Comparison of ENCODE assay signal across 1 cellular context in the genomic region with DNA sequence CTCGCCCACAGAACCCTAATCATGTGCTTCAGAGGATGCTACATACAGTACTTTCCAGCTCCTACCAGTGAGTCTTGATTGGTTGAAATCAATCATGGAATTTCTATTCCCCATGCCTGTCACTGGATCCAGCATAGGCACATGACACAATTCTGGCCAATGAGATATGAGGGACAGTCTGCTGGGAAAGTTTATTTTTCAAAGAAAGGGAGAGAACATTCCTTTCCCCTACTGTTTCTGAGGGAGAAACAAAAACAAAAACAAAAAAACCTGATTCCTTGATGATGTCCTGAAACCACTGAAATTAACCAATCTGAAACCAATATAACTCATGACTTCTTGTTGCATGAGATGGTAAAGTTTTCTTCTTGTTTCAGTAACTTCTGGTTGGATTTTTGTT.
TF ChIP-seq lines count a peak whose summit lies in the region.

No MANE protein-coding gene starts in this region.

TF ChIP-seq in HCT116, 20 proteins besides CTCF, POLR2A, EP300 and RAD21:
- TF ChIP-seq ZNF274 (IDR thresholded peaks at IDR 0.05; ENCODE audit: low read depth, low read length) (no peak), ZBTB33 (IDR thresholded peaks at IDR 0.05; ENCODE audit: extremely low read depth, insufficient replicate concordance, low read length) (no peak), SRF (IDR thresholded peaks at IDR 0.05; ENCODE audit: low read depth) (no peak), ELF1 (IDR thresholded peaks at IDR 0.05; ENCODE audit: borderline replicate concordance, low read depth) (no peak), CBX3 (IDR thresholded peaks at IDR 0.05; ENCODE audit: low read depth) (no peak), CEBPB (IDR thresholded peaks at IDR 0.05; ENCODE audit: low read depth) (no peak), TCF7L2 (IDR thresholded peaks at IDR 0.05; ENCODE audit: borderline replicate concordance, extremely low read depth, insufficient read depth, insufficient read length) (no peak), FOSL1 (IDR thresholded peaks at IDR 0.05; ENCODE audit: low read depth) (no peak)
- TF ChIP-seq, protein P1, sequence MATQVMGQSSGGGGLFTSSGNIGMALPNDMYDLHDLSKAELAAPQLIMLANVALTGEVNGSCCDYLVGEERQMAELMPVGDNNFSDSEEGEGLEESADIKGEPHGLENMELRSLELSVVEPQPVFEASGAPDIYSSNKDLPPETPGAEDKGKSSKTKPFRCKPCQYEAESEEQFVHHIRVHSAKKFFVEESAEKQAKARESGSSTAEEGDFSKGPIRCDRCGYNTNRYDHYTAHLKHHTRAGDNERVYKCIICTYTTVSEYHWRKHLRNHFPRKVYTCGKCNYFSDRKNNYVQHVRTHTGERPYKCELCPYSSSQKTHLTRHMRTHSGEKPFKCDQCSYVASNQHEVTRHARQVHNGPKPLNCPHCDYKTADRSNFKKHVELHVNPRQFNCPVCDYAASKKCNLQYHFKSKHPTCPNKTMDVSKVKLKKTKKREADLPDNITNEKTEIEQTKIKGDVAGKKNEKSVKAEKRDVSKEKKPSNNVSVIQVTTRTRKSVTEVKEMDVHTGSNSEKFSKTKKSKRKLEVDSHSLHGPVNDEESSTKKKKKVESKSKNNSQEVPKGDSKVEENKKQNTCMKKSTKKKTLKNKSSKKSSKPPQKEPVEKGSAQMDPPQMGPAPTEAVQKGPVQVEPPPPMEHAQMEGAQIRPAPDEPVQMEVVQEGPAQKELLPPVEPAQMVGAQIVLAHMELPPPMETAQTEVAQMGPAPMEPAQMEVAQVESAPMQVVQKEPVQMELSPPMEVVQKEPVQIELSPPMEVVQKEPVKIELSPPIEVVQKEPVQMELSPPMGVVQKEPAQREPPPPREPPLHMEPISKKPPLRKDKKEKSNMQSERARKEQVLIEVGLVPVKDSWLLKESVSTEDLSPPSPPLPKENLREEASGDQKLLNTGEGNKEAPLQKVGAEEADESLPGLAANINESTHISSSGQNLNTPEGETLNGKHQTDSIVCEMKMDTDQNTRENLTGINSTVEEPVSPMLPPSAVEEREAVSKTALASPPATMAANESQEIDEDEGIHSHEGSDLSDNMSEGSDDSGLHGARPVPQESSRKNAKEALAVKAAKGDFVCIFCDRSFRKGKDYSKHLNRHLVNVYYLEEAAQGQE (IDR thresholded peaks at IDR 0.05; ENCODE audit: low read depth), result no peak
